ENCODE assay signal across 1 cellular context in the genomic region with DNA sequence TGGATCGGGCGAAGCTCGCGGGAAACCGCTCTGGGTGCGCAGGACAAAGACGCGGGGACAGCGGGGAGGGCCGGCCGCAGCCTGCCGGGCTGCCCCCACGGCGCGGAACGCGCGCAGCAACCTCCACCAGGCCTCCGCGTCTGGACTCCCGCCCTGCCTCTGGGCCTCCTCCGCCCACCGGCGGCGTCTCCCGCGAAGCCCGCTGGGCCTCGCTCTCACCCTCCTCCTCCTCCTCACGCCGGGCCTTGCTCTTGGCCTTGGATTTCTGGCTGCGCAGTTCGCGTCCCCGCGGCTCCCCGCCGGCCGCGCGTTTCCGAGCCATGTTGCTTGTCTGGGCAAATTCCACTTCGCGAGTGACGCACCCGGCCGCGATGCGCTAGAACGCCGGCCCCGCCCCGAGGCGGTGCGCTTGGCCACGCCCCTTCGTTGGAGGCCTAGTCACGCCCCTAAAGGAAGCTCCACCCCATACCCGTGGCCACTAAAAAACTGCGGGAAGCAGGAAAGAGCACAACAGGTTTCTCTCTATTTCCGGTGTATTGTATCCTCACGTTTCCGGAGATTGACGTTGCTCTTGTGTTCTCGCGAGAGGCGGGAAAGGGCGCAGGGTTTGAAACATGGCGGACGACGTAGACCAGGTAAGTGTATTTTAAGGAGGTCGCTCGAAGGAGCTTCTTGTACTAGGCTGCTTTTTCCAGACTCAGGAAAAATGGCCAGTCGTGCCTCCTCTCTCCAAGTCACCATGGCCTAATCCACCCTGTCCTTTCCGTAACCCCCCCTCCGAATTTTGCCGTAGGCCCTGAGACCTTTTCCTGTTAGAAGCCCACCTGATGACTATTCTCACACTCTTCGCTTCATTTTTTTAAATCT.
A peak's percentile ranks its signal among the peaks of the same experiment; 100 is the strongest.
TF ChIP-seq lines count a peak whose summit lies in the region.

A gene (plus strand): TSS at position 571 of the 867 bp plus-strand sequence. CDS start 44 bp downstream, at position 615.
A gene (minus strand): TSS at position 355 of the 867 bp plus-strand sequence. CDS start 33 bp downstream, at position 322.

TF ChIP-seq in HepG2, 621 proteins besides CTCF, POLR2A, EP300 and RAD21 (continues in another document):
- no peak; the same call in 1 of the 2 replicates for TF ChIP-seq GTF3A (CRISPR knock-in tag; conservative IDR thresholded peaks at IDR 0.05)
- TF ChIP-seq MXD4 (CRISPR knock-in tag; IDR thresholded peaks at IDR 0.05): peak; percentile 48; the same call in 1 of the 2 replicates
- peak; percentile 65; the same call in 1 of the 2 replicates for TF ChIP-seq ZSCAN21 (CRISPR knock-in tag; IDR thresholded peaks at IDR 0.05; ENCODE audit: borderline replicate concordance)
- TF ChIP-seq SPEN (CRISPR knock-in tag; IDR thresholded peaks at IDR 0.05; ENCODE audit: low read depth): peak; percentile 76
- no peak for TF ChIP-seq ZNF121 (CRISPR knock-in tag; IDR thresholded peaks at IDR 0.05)
- peak; percentile 97 for TF ChIP-seq KDM5A (IDR thresholded peaks at IDR 0.05; ENCODE audit: borderline replicate concordance, low read length)
- TF ChIP-seq NR1H2 (CRISPR knock-in tag; IDR thresholded peaks at IDR 0.05; ENCODE audit: borderline replicate concordance, low read depth): no peak
- TF ChIP-seq, protein P1, sequence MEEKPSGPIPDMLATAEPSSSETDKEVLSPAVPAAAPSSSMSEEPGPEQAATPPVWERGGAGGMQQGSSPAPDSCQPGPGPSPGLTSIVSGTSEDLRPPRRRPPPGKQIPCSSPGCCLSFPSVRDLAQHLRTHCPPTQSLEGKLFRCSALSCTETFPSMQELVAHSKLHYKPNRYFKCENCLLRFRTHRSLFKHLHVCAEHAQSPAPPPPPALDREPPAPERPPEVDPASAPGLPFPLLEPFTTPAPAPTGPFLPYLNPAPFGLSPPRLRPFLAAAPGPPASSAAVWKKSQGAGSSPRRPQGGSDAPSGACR (CRISPR knock-in tag; IDR thresholded peaks at IDR 0.05): peak; percentile 93
- peak; percentile 91; the same call in 1 of the 2 replicates for TF ChIP-seq BRCA1 (CRISPR knock-in tag; IDR thresholded peaks at IDR 0.05)
- peak; percentile 90 for TF ChIP-seq SALL2 (CRISPR knock-in tag; IDR thresholded peaks at IDR 0.05)
- TF ChIP-seq, protein P2, sequence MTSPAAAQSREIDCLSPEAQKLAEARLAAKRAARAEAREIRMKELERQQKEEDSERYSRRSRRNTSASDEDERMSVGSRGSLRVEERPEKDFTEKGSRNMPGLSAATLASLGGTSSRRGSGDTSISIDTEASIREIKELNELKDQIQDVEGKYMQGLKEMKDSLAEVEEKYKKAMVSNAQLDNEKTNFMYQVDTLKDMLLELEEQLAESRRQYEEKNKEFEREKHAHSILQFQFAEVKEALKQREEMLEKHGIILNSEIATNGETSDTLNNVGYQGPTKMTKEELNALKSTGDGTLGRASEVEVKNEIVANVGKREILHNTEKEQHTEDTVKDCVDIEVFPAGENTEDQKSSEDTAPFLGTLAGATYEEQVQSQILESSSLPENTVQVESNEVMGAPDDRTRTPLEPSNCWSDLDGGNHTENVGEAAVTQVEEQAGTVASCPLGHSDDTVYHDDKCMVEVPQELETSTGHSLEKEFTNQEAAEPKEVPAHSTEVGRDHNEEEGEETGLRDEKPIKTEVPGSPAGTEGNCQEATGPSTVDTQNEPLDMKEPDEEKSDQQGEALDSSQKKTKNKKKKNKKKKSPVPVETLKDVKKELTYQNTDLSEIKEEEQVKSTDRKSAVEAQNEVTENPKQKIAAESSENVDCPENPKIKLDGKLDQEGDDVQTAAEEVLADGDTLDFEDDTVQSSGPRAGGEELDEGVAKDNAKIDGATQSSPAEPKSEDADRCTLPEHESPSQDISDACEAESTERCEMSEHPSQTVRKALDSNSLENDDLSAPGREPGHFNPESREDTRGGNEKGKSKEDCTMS (CRISPR knock-in tag; conservative IDR thresholded peaks at IDR 0.05): no peak
- peak; percentile 65 for TF ChIP-seq ZEB1 (IDR thresholded peaks at IDR 0.05; ENCODE audit: insufficient replicate concordance, low read depth)
- no peak for TF ChIP-seq ZNF296 (CRISPR knock-in tag; conservative IDR thresholded peaks at IDR 0.05)
- TF ChIP-seq, protein P3, sequence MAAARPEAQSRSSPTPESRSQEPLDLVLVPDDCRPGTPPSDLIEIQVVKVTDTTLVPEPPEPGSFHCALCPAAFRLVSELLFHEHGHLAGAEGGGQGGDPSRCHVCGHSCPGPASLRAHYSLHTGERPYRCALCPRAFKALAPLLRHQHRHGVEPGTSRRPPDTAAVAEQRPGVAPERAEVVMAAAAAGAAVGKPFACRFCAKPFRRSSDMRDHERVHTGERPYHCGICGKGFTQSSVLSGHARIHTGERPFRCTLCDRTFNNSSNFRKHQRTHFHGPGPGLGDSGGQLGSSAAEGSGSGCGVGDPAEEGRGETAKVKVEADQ (CRISPR knock-in tag; IDR thresholded peaks at IDR 0.05; ENCODE audit: borderline replicate concordance): peak; percentile 85; the same call in 1 of the 2 replicates
- TF ChIP-seq, protein P4, sequence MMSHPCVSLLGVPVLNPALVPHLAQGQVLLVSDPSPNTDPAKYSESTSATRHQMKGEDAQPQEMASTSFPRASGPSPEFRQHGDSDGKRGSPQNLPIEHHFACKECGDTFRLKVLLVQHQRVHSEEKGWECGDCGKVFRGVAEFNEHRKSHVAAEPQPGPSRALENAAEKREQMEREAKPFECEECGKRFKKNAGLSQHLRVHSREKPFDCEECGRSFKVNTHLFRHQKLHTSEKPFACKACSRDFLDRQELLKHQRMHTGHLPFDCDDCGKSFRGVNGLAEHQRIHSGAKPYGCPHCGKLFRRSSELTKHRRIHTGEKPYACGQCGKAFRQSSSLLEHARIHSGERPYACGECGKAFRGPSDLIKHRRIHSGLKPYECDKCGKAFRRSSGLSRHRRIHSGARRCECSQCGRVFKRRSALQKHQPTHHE (CRISPR knock-in tag; IDR thresholded peaks at IDR 0.05; ENCODE audit: borderline replicate concordance): no peak
- TF ChIP-seq ZNF878 (CRISPR knock-in tag; IDR thresholded peaks at IDR 0.05): peak; percentile 92
- TF ChIP-seq NR2F2 (IDR thresholded peaks at IDR 0.05; ENCODE audit: borderline replicate concordance, low read depth): no peak
- peak; percentile 31; the same call in 1 of the 2 replicates for TF ChIP-seq HOXA9 (CRISPR knock-in tag; IDR thresholded peaks at IDR 0.05; ENCODE audit: borderline replicate concordance)
- TF ChIP-seq ZNF777 (CRISPR knock-in tag; IDR thresholded peaks at IDR 0.05): 0 out of 2 replicates have a peak, but pooled peaks have one; percentile 28
- TF ChIP-seq RBM39 (IDR thresholded peaks at IDR 0.05; ENCODE audit: low read depth, low read length, poor library complexity, severe bottlenecking): peak; percentile 94
- TF ChIP-seq, protein P5, sequence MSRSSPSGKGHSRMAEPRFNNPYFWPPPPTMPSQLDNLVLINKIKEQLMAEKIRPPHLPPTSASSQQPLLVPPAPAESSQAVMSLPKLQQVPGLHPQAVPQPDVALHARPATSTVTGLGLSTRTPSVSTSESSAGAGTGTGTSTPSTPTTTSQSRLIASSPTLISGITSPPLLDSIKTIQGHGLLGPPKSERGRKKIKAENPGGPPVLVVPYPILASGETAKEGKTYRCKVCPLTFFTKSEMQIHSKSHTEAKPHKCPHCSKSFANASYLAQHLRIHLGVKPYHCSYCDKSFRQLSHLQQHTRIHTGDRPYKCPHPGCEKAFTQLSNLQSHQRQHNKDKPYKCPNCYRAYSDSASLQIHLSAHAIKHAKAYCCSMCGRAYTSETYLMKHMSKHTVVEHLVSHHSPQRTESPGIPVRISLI (CRISPR knock-in tag; IDR thresholded peaks at IDR 0.05; ENCODE audit: borderline replicate concordance): 0 out of 2 replicates have a peak, but pooled peaks have one; percentile 51
- TF ChIP-seq SIN3B (IDR thresholded peaks at IDR 0.05; ENCODE audit: low read length): peak; percentile 98
- peak; percentile 68 for TF ChIP-seq TBL1XR1 (IDR thresholded peaks at IDR 0.05; ENCODE audit: borderline replicate concordance, low read length, partially characterized antibody)
- TF ChIP-seq, protein P6, sequence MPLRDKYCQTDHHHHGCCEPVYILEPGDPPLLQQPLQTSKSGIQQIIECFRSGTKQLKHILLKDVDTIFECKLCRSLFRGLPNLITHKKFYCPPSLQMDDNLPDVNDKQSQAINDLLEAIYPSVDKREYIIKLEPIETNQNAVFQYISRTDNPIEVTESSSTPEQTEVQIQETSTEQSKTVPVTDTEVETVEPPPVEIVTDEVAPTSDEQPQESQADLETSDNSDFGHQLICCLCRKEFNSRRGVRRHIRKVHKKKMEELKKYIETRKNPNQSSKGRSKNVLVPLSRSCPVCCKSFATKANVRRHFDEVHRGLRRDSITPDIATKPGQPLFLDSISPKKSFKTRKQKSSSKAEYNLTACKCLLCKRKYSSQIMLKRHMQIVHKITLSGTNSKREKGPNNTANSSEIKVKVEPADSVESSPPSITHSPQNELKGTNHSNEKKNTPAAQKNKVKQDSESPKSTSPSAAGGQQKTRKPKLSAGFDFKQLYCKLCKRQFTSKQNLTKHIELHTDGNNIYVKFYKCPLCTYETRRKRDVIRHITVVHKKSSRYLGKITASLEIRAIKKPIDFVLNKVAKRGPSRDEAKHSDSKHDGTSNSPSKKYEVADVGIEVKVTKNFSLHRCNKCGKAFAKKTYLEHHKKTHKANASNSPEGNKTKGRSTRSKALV (CRISPR knock-in tag; IDR thresholded peaks at IDR 0.05): peak; percentile 64; the same call in 1 of the 2 replicates
- TF ChIP-seq ZNF225 (CRISPR knock-in tag; IDR thresholded peaks at IDR 0.05): peak; percentile 85; the same call in 1 of the 2 replicates
- peak; percentile 72 for TF ChIP-seq TARDBP (CRISPR knock-in tag; IDR thresholded peaks at IDR 0.05)
- TF ChIP-seq, protein P7, sequence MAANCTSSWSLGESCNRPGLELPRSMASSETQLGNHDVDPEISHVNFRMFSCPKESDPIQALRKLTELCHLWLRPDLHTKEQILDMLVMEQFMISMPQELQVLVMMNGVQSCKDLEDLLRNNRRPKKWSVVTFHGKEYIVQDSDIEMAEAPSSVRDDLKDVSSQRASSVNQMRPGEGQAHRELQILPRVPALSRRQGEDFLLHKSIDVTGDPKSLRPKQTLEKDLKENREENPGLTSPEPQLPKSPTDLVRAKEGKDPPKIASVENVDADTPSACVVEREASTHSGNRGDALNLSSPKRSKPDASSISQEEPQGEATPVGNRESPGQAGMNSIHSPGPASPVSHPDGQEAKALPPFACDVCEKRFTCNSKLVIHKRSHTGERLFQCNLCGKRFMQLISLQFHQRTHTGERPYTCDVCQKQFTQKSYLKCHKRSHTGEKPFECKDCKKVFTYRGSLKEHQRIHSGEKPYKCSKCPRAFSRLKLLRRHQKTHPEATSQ (CRISPR knock-in tag; IDR thresholded peaks at IDR 0.05; ENCODE audit: borderline replicate concordance): peak; percentile 52; the same call in 1 of the 2 replicates
- no peak for TF ChIP-seq ATRX (CRISPR knock-in tag; IDR thresholded peaks at IDR 0.05; ENCODE audit: borderline replicate concordance)
- TF ChIP-seq ZNF773 (CRISPR knock-in tag; IDR thresholded peaks at IDR 0.05; ENCODE audit: borderline replicate concordance): peak; percentile 47; the same call in 1 of the 2 replicates
- TF ChIP-seq HOXD1 (CRISPR knock-in tag; IDR thresholded peaks at IDR 0.05): peak; percentile 69
- TF ChIP-seq KDM6A (CRISPR knock-in tag; IDR thresholded peaks at IDR 0.05; ENCODE audit: low read depth): no peak
- TF ChIP-seq SNRNP70 (IDR thresholded peaks at IDR 0.05; ENCODE audit: low read depth, low read length): no peak
- TF ChIP-seq ZIK1 (CRISPR knock-in tag; IDR thresholded peaks at IDR 0.05; ENCODE audit: borderline replicate concordance, low read depth): 0 out of 2 replicates have a peak, but pooled peaks have one; percentile 63
- TF ChIP-seq, protein P8, sequence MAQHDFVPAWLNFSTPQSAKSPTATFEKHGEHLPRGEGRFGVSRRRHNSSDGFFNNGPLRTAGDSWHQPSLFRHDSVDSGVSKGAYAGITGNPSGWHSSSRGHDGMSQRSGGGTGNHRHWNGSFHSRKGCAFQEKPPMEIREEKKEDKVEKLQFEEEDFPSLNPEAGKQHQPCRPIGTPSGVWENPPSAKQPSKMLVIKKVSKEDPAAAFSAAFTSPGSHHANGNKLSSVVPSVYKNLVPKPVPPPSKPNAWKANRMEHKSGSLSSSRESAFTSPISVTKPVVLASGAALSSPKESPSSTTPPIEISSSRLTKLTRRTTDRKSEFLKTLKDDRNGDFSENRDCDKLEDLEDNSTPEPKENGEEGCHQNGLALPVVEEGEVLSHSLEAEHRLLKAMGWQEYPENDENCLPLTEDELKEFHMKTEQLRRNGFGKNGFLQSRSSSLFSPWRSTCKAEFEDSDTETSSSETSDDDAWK (CRISPR knock-in tag; IDR thresholded peaks at IDR 0.05): no peak
- TF ChIP-seq SMARCC2 (IDR thresholded peaks at IDR 0.05): no peak
- TF ChIP-seq ZNF788 (CRISPR knock-in tag; IDR thresholded peaks at IDR 0.05; ENCODE audit: borderline replicate concordance): peak; percentile 85; the same call in 1 of the 2 replicates
- peak; percentile 29 for TF ChIP-seq ZNF143 (CRISPR knock-in tag; IDR thresholded peaks at IDR 0.05)
- TF ChIP-seq, protein P9, sequence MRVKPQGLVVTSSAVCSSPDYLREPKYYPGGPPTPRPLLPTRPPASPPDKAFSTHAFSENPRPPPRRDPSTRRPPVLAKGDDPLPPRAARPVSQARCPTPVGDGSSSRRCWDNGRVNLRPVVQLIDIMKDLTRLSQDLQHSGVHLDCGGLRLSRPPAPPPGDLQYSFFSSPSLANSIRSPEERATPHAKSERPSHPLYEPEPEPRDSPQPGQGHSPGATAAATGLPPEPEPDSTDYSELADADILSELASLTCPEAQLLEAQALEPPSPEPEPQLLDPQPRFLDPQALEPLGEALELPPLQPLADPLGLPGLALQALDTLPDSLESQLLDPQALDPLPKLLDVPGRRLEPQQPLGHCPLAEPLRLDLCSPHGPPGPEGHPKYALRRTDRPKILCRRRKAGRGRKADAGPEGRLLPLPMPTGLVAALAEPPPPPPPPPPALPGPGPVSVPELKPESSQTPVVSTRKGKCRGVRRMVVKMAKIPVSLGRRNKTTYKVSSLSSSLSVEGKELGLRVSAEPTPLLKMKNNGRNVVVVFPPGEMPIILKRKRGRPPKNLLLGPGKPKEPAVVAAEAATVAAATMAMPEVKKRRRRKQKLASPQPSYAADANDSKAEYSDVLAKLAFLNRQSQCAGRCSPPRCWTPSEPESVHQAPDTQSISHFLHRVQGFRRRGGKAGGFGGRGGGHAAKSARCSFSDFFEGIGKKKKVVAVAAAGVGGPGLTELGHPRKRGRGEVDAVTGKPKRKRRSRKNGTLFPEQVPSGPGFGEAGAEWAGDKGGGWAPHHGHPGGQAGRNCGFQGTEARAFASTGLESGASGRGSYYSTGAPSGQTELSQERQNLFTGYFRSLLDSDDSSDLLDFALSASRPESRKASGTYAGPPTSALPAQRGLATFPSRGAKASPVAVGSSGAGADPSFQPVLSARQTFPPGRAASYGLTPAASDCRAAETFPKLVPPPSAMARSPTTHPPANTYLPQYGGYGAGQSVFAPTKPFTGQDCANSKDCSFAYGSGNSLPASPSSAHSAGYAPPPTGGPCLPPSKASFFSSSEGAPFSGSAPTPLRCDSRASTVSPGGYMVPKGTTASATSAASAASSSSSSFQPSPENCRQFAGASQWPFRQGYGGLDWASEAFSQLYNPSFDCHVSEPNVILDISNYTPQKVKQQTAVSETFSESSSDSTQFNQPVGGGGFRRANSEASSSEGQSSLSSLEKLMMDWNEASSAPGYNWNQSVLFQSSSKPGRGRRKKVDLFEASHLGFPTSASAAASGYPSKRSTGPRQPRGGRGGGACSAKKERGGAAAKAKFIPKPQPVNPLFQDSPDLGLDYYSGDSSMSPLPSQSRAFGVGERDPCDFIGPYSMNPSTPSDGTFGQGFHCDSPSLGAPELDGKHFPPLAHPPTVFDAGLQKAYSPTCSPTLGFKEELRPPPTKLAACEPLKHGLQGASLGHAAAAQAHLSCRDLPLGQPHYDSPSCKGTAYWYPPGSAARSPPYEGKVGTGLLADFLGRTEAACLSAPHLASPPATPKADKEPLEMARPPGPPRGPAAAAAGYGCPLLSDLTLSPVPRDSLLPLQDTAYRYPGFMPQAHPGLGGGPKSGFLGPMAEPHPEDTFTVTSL (CRISPR knock-in tag; IDR thresholded peaks at IDR 0.05; ENCODE audit: borderline replicate concordance): peak; percentile 51; the same call in 1 of the 2 replicates
